In genomic region chr20:46709055-46709458, GRCh38 we compare ENCODE assay signal across 2 cellular contexts.
TF ChIP-seq lines count a peak whose summit lies in the region.

No MANE protein-coding gene starts in this region.

TF ChIP-seq in IMR-90, 13 proteins besides CTCF, POLR2A, EP300 and RAD21:
- TF ChIP-seq NFE2L2 (IDR thresholded peaks at IDR 0.05; ENCODE audit: low read depth, low read length) (no peak), BHLHE40 (IDR thresholded peaks at IDR 0.05; ENCODE audit: low read depth, low read length) (no peak), MXI1 (IDR thresholded peaks at IDR 0.05; ENCODE audit: borderline replicate concordance, low read depth, low read length) (no peak), CHD1 (IDR thresholded peaks at IDR 0.05; ENCODE audit: low read depth, low read length) (no peak), CEBPB (IDR thresholded peaks at IDR 0.05; ENCODE audit: low read depth, low read length) (no peak)
TF ChIP-seq in IMR-90: peak in this region for 0.

TF ChIP-seq in HepG2, 621 proteins besides CTCF, POLR2A, EP300 and RAD21 (continues in another document):
- TF ChIP-seq SRSF1 (optimal IDR thresholded peaks at IDR 0.05; ENCODE audit: low read depth, low read length) (no peak), ZBTB26 (CRISPR knock-in tag; IDR thresholded peaks at IDR 0.05; ENCODE audit: borderline replicate concordance) (no peak), SP2 (CRISPR knock-in tag; IDR thresholded peaks at IDR 0.05) (no peak), ZNF607 (CRISPR knock-in tag; IDR thresholded peaks at IDR 0.05; ENCODE audit: borderline replicate concordance) (no peak), ZNF564 (CRISPR knock-in tag; IDR thresholded peaks at IDR 0.05) (no peak), ISL2 (CRISPR knock-in tag; IDR thresholded peaks at IDR 0.05) (no peak), ZNF513 (CRISPR knock-in tag; conservative IDR thresholded peaks at IDR 0.05) (no peak), ZFX (CRISPR knock-in tag; IDR thresholded peaks at IDR 0.05; ENCODE audit: low read depth) (no peak), ZC3H13 (CRISPR knock-in tag; IDR thresholded peaks at IDR 0.05) (no peak; the same call in 1 of the 2 replicates), RORA (CRISPR knock-in tag; IDR thresholded peaks at IDR 0.05) (no peak), GFI1 (CRISPR knock-in tag; IDR thresholded peaks at IDR 0.05; ENCODE audit: borderline replicate concordance) (no peak), SP4 (CRISPR knock-in tag; IDR thresholded peaks at IDR 0.05) (no peak), ZSCAN31 (CRISPR knock-in tag; IDR thresholded peaks at IDR 0.05; ENCODE audit: low read depth) (no peak), HDAC1 (CRISPR knock-in tag; IDR thresholded peaks at IDR 0.05) (no peak), AHDC1 (CRISPR knock-in tag; IDR thresholded peaks at IDR 0.05; ENCODE audit: borderline replicate concordance) (no peak), ZNF782 (CRISPR knock-in tag; IDR thresholded peaks at IDR 0.05; ENCODE audit: borderline replicate concordance) (no peak), AHR (CRISPR knock-in tag; IDR thresholded peaks at IDR 0.05) (no peak; the same call in 1 of the 2 replicates), TERF1 (CRISPR knock-in tag; IDR thresholded peaks at IDR 0.05) (no peak), NFYB (CRISPR knock-in tag; IDR thresholded peaks at IDR 0.05) (peak; percentile 20; the same call in 1 of the 2 replicates), THAP11 (CRISPR knock-in tag; IDR thresholded peaks at IDR 0.05) (no peak), ZNF879 (CRISPR knock-in tag; IDR thresholded peaks at IDR 0.05) (no peak), ZNF121 (CRISPR knock-in tag; IDR thresholded peaks at IDR 0.05) (no peak), ZNF17 (CRISPR knock-in tag; IDR thresholded peaks at IDR 0.05) (no peak), ZNF256 (CRISPR knock-in tag; conservative IDR thresholded peaks at IDR 0.05) (no peak), PHF8 (CRISPR knock-in tag; IDR thresholded peaks at IDR 0.05) (no peak), SMAD1 (CRISPR knock-in tag; IDR thresholded peaks at IDR 0.05; ENCODE audit: borderline replicate concordance, low read depth) (0 out of 2 replicates have a peak, but pooled peaks have one; percentile 2), JUNB (CRISPR knock-in tag; IDR thresholded peaks at IDR 0.05; ENCODE audit: borderline replicate concordance) (peak; percentile 31; the same call in 1 of the 2 replicates), IKZF4 (CRISPR knock-in tag; IDR thresholded peaks at IDR 0.05; ENCODE audit: borderline replicate concordance, low read depth, not compliant biosample characterization) (no peak), TBX2 (CRISPR knock-in tag; IDR thresholded peaks at IDR 0.05; ENCODE audit: borderline replicate concordance) (no peak), SETDB1 (CRISPR knock-in tag; IDR thresholded peaks at IDR 0.05; ENCODE audit: borderline replicate concordance) (no peak), USF2 (IDR thresholded peaks at IDR 0.05; ENCODE audit: low read depth, low read length) (no peak), USF2 (CRISPR knock-in tag; IDR thresholded peaks at IDR 0.05; ENCODE audit: borderline replicate concordance) (no peak), SATB2 (CRISPR knock-in tag; IDR thresholded peaks at IDR 0.05) (no peak), ZNF644 (CRISPR knock-in tag; IDR thresholded peaks at IDR 0.05; ENCODE audit: low read depth) (no peak), SKI (IDR thresholded peaks at IDR 0.05; ENCODE audit: partially characterized antibody) (no peak), PHF21A (CRISPR knock-in tag; IDR thresholded peaks at IDR 0.05) (no peak)
- TF ChIP-seq, protein P1, sequence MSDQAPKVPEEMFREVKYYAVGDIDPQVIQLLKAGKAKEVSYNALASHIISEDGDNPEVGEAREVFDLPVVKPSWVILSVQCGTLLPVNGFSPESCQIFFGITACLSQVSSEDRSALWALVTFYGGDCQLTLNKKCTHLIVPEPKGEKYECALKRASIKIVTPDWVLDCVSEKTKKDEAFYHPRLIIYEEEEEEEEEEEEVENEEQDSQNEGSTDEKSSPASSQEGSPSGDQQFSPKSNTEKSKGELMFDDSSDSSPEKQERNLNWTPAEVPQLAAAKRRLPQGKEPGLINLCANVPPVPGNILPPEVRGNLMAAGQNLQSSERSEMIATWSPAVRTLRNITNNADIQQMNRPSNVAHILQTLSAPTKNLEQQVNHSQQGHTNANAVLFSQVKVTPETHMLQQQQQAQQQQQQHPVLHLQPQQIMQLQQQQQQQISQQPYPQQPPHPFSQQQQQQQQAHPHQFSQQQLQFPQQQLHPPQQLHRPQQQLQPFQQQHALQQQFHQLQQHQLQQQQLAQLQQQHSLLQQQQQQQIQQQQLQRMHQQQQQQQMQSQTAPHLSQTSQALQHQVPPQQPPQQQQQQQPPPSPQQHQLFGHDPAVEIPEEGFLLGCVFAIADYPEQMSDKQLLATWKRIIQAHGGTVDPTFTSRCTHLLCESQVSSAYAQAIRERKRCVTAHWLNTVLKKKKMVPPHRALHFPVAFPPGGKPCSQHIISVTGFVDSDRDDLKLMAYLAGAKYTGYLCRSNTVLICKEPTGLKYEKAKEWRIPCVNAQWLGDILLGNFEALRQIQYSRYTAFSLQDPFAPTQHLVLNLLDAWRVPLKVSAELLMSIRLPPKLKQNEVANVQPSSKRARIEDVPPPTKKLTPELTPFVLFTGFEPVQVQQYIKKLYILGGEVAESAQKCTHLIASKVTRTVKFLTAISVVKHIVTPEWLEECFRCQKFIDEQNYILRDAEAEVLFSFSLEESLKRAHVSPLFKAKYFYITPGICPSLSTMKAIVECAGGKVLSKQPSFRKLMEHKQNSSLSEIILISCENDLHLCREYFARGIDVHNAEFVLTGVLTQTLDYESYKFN (CRISPR knock-in tag; conservative IDR thresholded peaks at IDR 0.05) = no peak
- TF ChIP-seq, protein P2, sequence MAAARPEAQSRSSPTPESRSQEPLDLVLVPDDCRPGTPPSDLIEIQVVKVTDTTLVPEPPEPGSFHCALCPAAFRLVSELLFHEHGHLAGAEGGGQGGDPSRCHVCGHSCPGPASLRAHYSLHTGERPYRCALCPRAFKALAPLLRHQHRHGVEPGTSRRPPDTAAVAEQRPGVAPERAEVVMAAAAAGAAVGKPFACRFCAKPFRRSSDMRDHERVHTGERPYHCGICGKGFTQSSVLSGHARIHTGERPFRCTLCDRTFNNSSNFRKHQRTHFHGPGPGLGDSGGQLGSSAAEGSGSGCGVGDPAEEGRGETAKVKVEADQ (CRISPR knock-in tag; IDR thresholded peaks at IDR 0.05; ENCODE audit: borderline replicate concordance) = no peak
- TF ChIP-seq, protein P3, sequence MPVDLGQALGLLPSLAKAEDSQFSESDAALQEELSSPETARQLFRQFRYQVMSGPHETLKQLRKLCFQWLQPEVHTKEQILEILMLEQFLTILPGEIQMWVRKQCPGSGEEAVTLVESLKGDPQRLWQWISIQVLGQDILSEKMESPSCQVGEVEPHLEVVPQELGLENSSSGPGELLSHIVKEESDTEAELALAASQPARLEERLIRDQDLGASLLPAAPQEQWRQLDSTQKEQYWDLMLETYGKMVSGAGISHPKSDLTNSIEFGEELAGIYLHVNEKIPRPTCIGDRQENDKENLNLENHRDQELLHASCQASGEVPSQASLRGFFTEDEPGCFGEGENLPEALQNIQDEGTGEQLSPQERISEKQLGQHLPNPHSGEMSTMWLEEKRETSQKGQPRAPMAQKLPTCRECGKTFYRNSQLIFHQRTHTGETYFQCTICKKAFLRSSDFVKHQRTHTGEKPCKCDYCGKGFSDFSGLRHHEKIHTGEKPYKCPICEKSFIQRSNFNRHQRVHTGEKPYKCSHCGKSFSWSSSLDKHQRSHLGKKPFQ (CRISPR knock-in tag; IDR thresholded peaks at IDR 0.05; ENCODE audit: insufficient replicate concordance) = no peak
- TF ChIP-seq, protein P4, sequence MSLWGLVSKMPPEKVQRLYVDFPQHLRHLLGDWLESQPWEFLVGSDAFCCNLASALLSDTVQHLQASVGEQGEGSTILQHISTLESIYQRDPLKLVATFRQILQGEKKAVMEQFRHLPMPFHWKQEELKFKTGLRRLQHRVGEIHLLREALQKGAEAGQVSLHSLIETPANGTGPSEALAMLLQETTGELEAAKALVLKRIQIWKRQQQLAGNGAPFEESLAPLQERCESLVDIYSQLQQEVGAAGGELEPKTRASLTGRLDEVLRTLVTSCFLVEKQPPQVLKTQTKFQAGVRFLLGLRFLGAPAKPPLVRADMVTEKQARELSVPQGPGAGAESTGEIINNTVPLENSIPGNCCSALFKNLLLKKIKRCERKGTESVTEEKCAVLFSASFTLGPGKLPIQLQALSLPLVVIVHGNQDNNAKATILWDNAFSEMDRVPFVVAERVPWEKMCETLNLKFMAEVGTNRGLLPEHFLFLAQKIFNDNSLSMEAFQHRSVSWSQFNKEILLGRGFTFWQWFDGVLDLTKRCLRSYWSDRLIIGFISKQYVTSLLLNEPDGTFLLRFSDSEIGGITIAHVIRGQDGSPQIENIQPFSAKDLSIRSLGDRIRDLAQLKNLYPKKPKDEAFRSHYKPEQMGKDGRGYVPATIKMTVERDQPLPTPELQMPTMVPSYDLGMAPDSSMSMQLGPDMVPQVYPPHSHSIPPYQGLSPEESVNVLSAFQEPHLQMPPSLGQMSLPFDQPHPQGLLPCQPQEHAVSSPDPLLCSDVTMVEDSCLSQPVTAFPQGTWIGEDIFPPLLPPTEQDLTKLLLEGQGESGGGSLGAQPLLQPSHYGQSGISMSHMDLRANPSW (CRISPR knock-in tag; IDR thresholded peaks at IDR 0.05; ENCODE audit: borderline replicate concordance) = peak; percentile 20; the same call in 1 of the 2 replicates
